ENCODE assay signal across 9 cellular contexts in genomic region chr17:15261818-15262290, GRCh38. TPM values are rescaled to one million over a fixed set of nuclear protein-coding genes. Genes with fewer than 3 reads are reported as not detected.
A peak's percentile ranks its signal among the peaks of the same experiment; 100 is the strongest.
DNase-seq lines count a peak whose midpoint lies in the region; ATAC-seq and TF ChIP-seq lines count a peak whose summit lies in the region.
"Had no signal": no experiment of that assay in that cellular context is flagged by ENCODE, and none has a peak within 500 bp of the region (broad histone marks: within the 10 kb centered on the region; RNA-seq: fewer than 3 reads in every experiment).

No MANE protein-coding gene starts in this region.

- no peaks in the 10 kb centered on the region for H3K36me3 Mint-ChIP-seq in activated T-helper 2 cell treated with anti-CD3 and anti-CD28 coated beads, Interferon-gamma antibody, Interleukin-2, Interleukin-4, amounts not matched to agents 10 μg/mL and 5 μg/mL and 100 μg/mL, durations not matched to agents 14 hours and 24 hours and 36 hours (ENCODE audit: low read depth)

- peak overlapping the region; percentile 61 for H3K4me3 Mint-ChIP-seq in activated T-helper 2 cell treated with anti-CD3 and anti-CD28 coated beads, Interferon-gamma antibody, Interleukin-2, Interleukin-4, amounts not matched to agents 10 μg/mL and 5 μg/mL and 100 μg/mL, durations not matched to agents 14 hours and 24 hours and 36 hours (ENCODE audit: low read depth)

- 17% methylated on average over 9 of the region's 9 CpGs for WGBS in prostate gland

- H3K4me1 Mint-ChIP-seq in activated T-helper 2 cell treated with anti-CD3 and anti-CD28 coated beads, Interferon-gamma antibody, Interleukin-2, Interleukin-4, amounts not matched to agents 10 μg/mL and 5 μg/mL and 100 μg/mL, durations not matched to agents 14 hours and 24 hours and 36 hours (ENCODE audit: low read depth) = peaks cover 17% of the 10 kb centered on the region

- DNase-seq in EL (peak; percentile 48), left ventricle myocardium superior (peak; percentile 52), prostate gland (ENCODE audit: low spot score) (no peak), OCI-M1 (lab: John Stamatoyannopoulos, UW) (no peak), NCI-H128 (lab: John Stamatoyannopoulos, UW; ENCODE audit: unreplicated experiment) (no peak)
- DNase-seq in activated T-helper 2 cell treated with anti-CD3 and anti-CD28 coated beads, Interferon-gamma antibody, Interleukin-2, Interleukin-4, amounts not matched to agents 10 μg/mL and 5 μg/mL and 100 μg/mL, durations not matched to agents 14 hours and 24 hours and 36 hours (ENCODE audit: low spot score) = no peak
- DNase-seq: MV-4-11 had no signal

- no peaks in the 10 kb centered on the region for H3K9me3 ChIP-seq in prostate gland

- peak overlapping the region; percentile 41 to 42 for H3K4me3 ChIP-seq in prostate gland

- peaks cover 8% of the 10 kb centered on the region for H3K4me1 ChIP-seq in prostate gland (replicated peaks)

- peak overlapping the region; percentile 79 to 83 for H3K27ac ChIP-seq in prostate gland

- H3K27me3 ChIP-seq in prostate gland (replicated peaks; ENCODE audit: insufficient read depth) = no peaks in the 10 kb centered on the region

- TF ChIP-seq POLR2A in prostate gland (IDR thresholded peaks at IDR 0.05) = no peak

- H3K9me3 Mint-ChIP-seq in activated T-helper 2 cell treated with anti-CD3 and anti-CD28 coated beads, Interferon-gamma antibody, Interleukin-2, Interleukin-4, amounts not matched to agents 10 μg/mL and 5 μg/mL and 100 μg/mL, durations not matched to agents 14 hours and 24 hours and 36 hours = no peaks in the 10 kb centered on the region

- no peak for TF ChIP-seq CTCF in prostate gland (IDR thresholded peaks at IDR 0.05)

- intact Hi-C loops in activated T-helper 2 cell treated with anti-CD3 and anti-CD28 coated beads, Interferon-gamma antibody, Interleukin-2, Interleukin-4, amounts not matched to agents 10 μg/mL and 5 μg/mL and 100 μg/mL, durations not matched to agents 14 hours and 24 hours and 36 hours (cut with micrococcal nuclease) = no loop called here
- intact Hi-C loops in left ventricle myocardium superior (cut with micrococcal nuclease) (loop anchor here (10.0 kb wide), 2 partner anchors 173 to 243 kb away; no protein-coding TSS in a partner anchor), prostate gland (cut with DNase I) (loop anchor here (1.0 to 5.0 kb wide), 5 partner anchors 47 to 240 kb away; no protein-coding TSS in a partner anchor)

- H3K27ac Mint-ChIP-seq in activated T-helper 2 cell treated with anti-CD3 and anti-CD28 coated beads, Interferon-gamma antibody, Interleukin-2, Interleukin-4, amounts not matched to agents 10 μg/mL and 5 μg/mL and 100 μg/mL, durations not matched to agents 14 hours and 24 hours and 36 hours = no peak overlapping the region

- peak; percentile 4 for ATAC-seq in left ventricle myocardium superior
- no peak for ATAC-seq in HG03039 (IDR thresholded peaks at IDR 0.05; ENCODE audit: unreplicated experiment)
- no peak for ATAC-seq in HG03139 (IDR thresholded peaks at IDR 0.05; ENCODE audit: unreplicated experiment)

- peaks cover 71% of the 10 kb centered on the region for H3K27me3 Mint-ChIP-seq in activated T-helper 2 cell treated with anti-CD3 and anti-CD28 coated beads, Interferon-gamma antibody, Interleukin-2, Interleukin-4, amounts not matched to agents 10 μg/mL and 5 μg/mL and 100 μg/mL, durations not matched to agents 14 hours and 24 hours and 36 hours (ENCODE audit: low read depth)

- no peaks in the 10 kb centered on the region for H3K36me3 ChIP-seq in prostate gland

RNA-seq across cellular contexts. Expression of gene PMP22, which starts 3.3 kb away (rescaled TPM):
- total RNA-seq in activated T-helper 2 cell treated with anti-CD3 and anti-CD28 coated beads, Interferon-gamma antibody, Interleukin-2, Interleukin-4, amounts not matched to agents 10 μg/mL and 5 μg/mL and 100 μg/mL, durations not matched to agents 14 hours and 24 hours and 36 hours = 1.2 and 1.6 TPM in 2 replicates
- total RNA-seq in left ventricle myocardium superior (179 TPM), prostate gland (10 to 100 TPM; 22.5 to 76.1 TPM)

Comparison
In these comparisons a context has a peak if more than half of its experiments do, and no peak if none do; other contexts are left out.
1. DNase-seq: peak in EL (single experiment) and left ventricle myocardium superior (single experiment); none in activated T-helper 2 cell treated with anti-CD3 and anti-CD28 coated beads, Interferon-gamma antibody, Interleukin-2, Interleukin-4, amounts not matched to agents 10 μg/mL and 5 μg/mL and 100 μg/mL, durations not matched to agents 14 hours and 24 hours and 36 hours (single experiment), prostate gland (single experiment), OCI-M1 (single experiment) and NCI-H128 (single experiment).